8 cellular contexts compared by ENCODE assay signal in genomic region chr2:186739739-186740138, GRCh38. TPM values are rescaled to one million over a fixed set of nuclear protein-coding genes. Genes with fewer than 3 reads are reported as not detected.
"Had no signal": no experiment of that assay in that cellular context is flagged by ENCODE, and none has a peak within 500 bp of the region (broad histone marks: within the 10 kb centered on the region; RNA-seq: fewer than 3 reads in every experiment).

No MANE protein-coding gene starts in this region.

- H3K4me1 Mint-ChIP-seq: IgD-negative memory B cell had no signal

- H3K27me3 Mint-ChIP-seq: IgD-negative memory B cell had no signal

- H3K9ac ChIP-seq: KMS-11 had no signal

- DNase-seq: IMR-90, KBM-7, KG1 had no signal

- FAIRE-seq: HTR-8/SVneo had no signal

- H3K27ac ChIP-seq: HL-60, KMS-11 had no signal

- H3K27ac Mint-ChIP-seq: IgD-negative memory B cell had no signal

- H3K4me2 ChIP-seq: KMS-11 had no signal

- H3K4me3 Mint-ChIP-seq: IgD-negative memory B cell had no signal

RNA-seq across cellular contexts. Expression of gene FAM171B, which starts 45.9 kb away (rescaled TPM):
- total RNA-seq: HT-29 had no signal
- polyA plus RNA-seq: IgD-negative memory B cell had no signal
